ENCODE assay signal across 8 cellular contexts in genomic region chr12:62632521-62632920, GRCh38.
A peak's percentile ranks its signal among the peaks of the same experiment; 100 is the strongest.
DNase-seq lines count a peak whose midpoint lies in the region; ATAC-seq and FAIRE-seq lines count a peak whose summit lies in the region.

No MANE protein-coding gene starts in this region.

- peaks cover 0 to 5% of the 10 kb centered on the region in 2 donors for H3K9me3 ChIP-seq in neuronal stem cell (replicated peaks in 1 of 2; ENCODE audit: control insufficient read depth in 2 of 2, insufficient read depth in 1 of 2, low read depth in 1 of 2, low read length in 2 of 2)

- H2BK12ac ChIP-seq in neuronal stem cell (ENCODE audit: low read length), result no peak overlapping the region

- H4K8ac ChIP-seq in neuronal stem cell (ENCODE audit: low read depth, low read length), result no peak overlapping the region

- peak; percentile 40 for ATAC-seq in GM18867 (IDR thresholded peaks at IDR 0.05; ENCODE audit: unreplicated experiment)
- peak; percentile 42 for ATAC-seq in HG03108 (IDR thresholded peaks at IDR 0.05; ENCODE audit: unreplicated experiment)
- peak; percentile 34 for ATAC-seq in activated CD8-positive, alpha-beta memory T cell treated with anti-CD3 and anti-CD28 coated beads, Interleukin-2, amount 10 ng/mL, durations not matched to agents 7 days and 5 days
- no peak for ATAC-seq in GM18519 (IDR thresholded peaks at IDR 0.05; ENCODE audit: low FRiP score, unreplicated experiment)

- H2AFZ ChIP-seq in neuronal stem cell (ENCODE audit: low read length), result peak overlapping the region; percentile 38

- peaks cover 79% of the 10 kb centered on the region for H3K27me3 Mint-ChIP-seq in activated CD8-positive, alpha-beta memory T cell treated with anti-CD3 and anti-CD28 coated beads, Interleukin-2, amount 10 ng/mL, durations not matched to agents 7 days and 5 days

- H3K27me3 ChIP-seq in neuronal stem cell (ENCODE audit: control insufficient read depth in 3 of 3, insufficient read depth in 3 of 3, low read depth in 1 of 3, low read length in 3 of 3), result peaks cover 0 to 2% (median 0%) of the 10 kb centered on the region in 3 experiments

- H3K18ac ChIP-seq in neuronal stem cell (ENCODE audit: low read length), result peak overlapping the region; percentile 92

- H3K9me3 Mint-ChIP-seq in activated CD8-positive, alpha-beta memory T cell treated with anti-CD3 and anti-CD28 coated beads, Interleukin-2, amount 10 ng/mL, durations not matched to agents 7 days and 5 days (ENCODE audit: low read depth), result no peaks in the 10 kb centered on the region

- no peak overlapping the region for H2AK5ac ChIP-seq in neuronal stem cell (ENCODE audit: low read depth, low read length)

- peak overlapping the region; percentile 59 for H3K4me3 Mint-ChIP-seq in activated CD8-positive, alpha-beta memory T cell treated with anti-CD3 and anti-CD28 coated beads, Interleukin-2, amount 10 ng/mL, durations not matched to agents 7 days and 5 days

- H3K4me2 ChIP-seq in neuronal stem cell (ENCODE audit: insufficient read depth, low read length, poor library complexity, severe bottlenecking), result peak overlapping the region; percentile 94

- no peak overlapping the region for H3K14ac ChIP-seq in neuronal stem cell (ENCODE audit: low read length)

- peak overlapping the region; percentile 68 for H2BK120ac ChIP-seq in neuronal stem cell (ENCODE audit: low read depth, low read length)

- no peaks in the 10 kb centered on the region for H3K36me3 ChIP-seq in neuronal stem cell (replicated peaks in 1 of 2; ENCODE audit: control insufficient read depth in 2 of 2, insufficient read depth in 2 of 2, low read length in 2 of 2)

- H3K36me3 Mint-ChIP-seq in activated CD8-positive, alpha-beta memory T cell treated with anti-CD3 and anti-CD28 coated beads, Interleukin-2, amount 10 ng/mL, durations not matched to agents 7 days and 5 days, result peaks cover 2% of the 10 kb centered on the region

- H3K9ac ChIP-seq in neuronal stem cell (ENCODE audit: low read depth, low read length, poor library complexity), result no peak overlapping the region

- H3K4me1 Mint-ChIP-seq in activated CD8-positive, alpha-beta memory T cell treated with anti-CD3 and anti-CD28 coated beads, Interleukin-2, amount 10 ng/mL, durations not matched to agents 7 days and 5 days, result peaks cover 9% of the 10 kb centered on the region

- H3K4me3 ChIP-seq in neuronal stem cell (ENCODE audit: low read length in 2 of 2), result peak overlapping the region; percentile 36 to 73

- H3K4me1 ChIP-seq in neuronal stem cell (ENCODE audit: control insufficient read depth in 2 of 2, insufficient read depth in 1 of 2, low read depth in 1 of 2, low read length in 2 of 2), result peaks cover 20 to 22% of the 10 kb centered on the region in 2 donors

- H2BK5ac ChIP-seq in neuronal stem cell (ENCODE audit: low read length), result peak overlapping the region; percentile 43

- no peak overlapping the region for H3K27ac Mint-ChIP-seq in activated CD8-positive, alpha-beta memory T cell treated with anti-CD3 and anti-CD28 coated beads, Interleukin-2, amount 10 ng/mL, durations not matched to agents 7 days and 5 days

- FAIRE-seq in frontal cortex (lab: Jason Lieb, UNC), result no peak

- peak; percentile 61 for DNase-seq in Ammon's horn (ENCODE audit: low spot score)
- no peak for DNase-seq in activated CD8-positive, alpha-beta memory T cell treated with anti-CD3 and anti-CD28 coated beads, Interleukin-2, amount 10 ng/mL, durations not matched to agents 7 days and 5 days
- DNase-seq in frontal cortex (ENCODE audit: low spot score in 2 of 2), result peak; percentile 45 to 61
- no peak for DNase-seq in neuronal stem cell (ENCODE audit: low spot score)
- no peak for DNase-seq in T-helper 9 cell

- no peak overlapping the region for H3K23ac ChIP-seq in neuronal stem cell (ENCODE audit: low read depth, low read length, poor library complexity)

- no peak overlapping the region for H3K4ac ChIP-seq in neuronal stem cell (ENCODE audit: low read length)

- peak overlapping the region; percentile 96 for H2BK15ac ChIP-seq in neuronal stem cell (ENCODE audit: low read length)

- no peaks in the 10 kb centered on the region for H3K79me1 ChIP-seq in neuronal stem cell (ENCODE audit: low read depth, low read length)

- CTCF ChIA-PET in activated CD8-positive, alpha-beta memory T cell treated with anti-CD3 and anti-CD28 coated beads, Interleukin-2, amount 10 ng/mL, durations not matched to agents 7 days and 5 days (lab: Charles Lee), result interaction anchor here (1.2 kb wide), 1 partner anchor 15 kb away, joined by 3 read pairs; no protein-coding TSS in a partner anchor

- no peak overlapping the region for H4K91ac ChIP-seq in neuronal stem cell (ENCODE audit: low read depth, low read length, poor library complexity)

- no peak overlapping the region for H3K27ac ChIP-seq in neuronal stem cell (replicated peaks; ENCODE audit: low read length)

- WGBS in neuronal stem cell (ENCODE audit: extremely low coverage in 2 of 2, insufficient read length in 2 of 2, insufficient replicate concordance in 1 of 2), 2 donors, result no CpG with 5 or more reads among the region's 17 CpGs

Comparison
In these comparisons a context has a peak if more than half of its experiments do, and no peak if none do; other contexts are left out.
1. DNase-seq: peak in Ammon's horn (single experiment) and frontal cortex (2 of 2); none in activated CD8-positive, alpha-beta memory T cell treated with anti-CD3 and anti-CD28 coated beads, Interleukin-2, amount 10 ng/mL, durations not matched to agents 7 days and 5 days (single experiment), neuronal stem cell (single experiment) and T-helper 9 cell (single experiment).